Comparison of ENCODE assay signal across 16 cellular contexts in genomic region chr16:51753382-51753781, GRCh38.
A peak's percentile ranks its signal among the peaks of the same experiment; 100 is the strongest.
DNase-seq lines count a peak whose midpoint lies in the region; TF ChIP-seq lines count a peak whose summit lies in the region.
"Had no signal": no experiment of that assay in that cellular context is flagged by ENCODE, and none has a peak within 500 bp of the region (broad histone marks: within the 10 kb centered on the region; RNA-seq: fewer than 3 reads in every experiment).

No MANE protein-coding gene starts in this region.

- H3K23ac ChIP-seq in neuronal stem cell (ENCODE audit: low read depth, low read length, poor library complexity), result no peak overlapping the region

- H2BK15ac ChIP-seq in neuronal stem cell (ENCODE audit: low read length), result no peak overlapping the region

- no peak overlapping the region for H3K4ac ChIP-seq in neuronal stem cell (ENCODE audit: low read length)

- H3K9me3 ChIP-seq in WERI-Rb-1 (ENCODE audit: severe bottlenecking), result no peaks in the 10 kb centered on the region
- no peaks in the 10 kb centered on the region for H3K9me3 ChIP-seq in neuronal stem cell (replicated peaks in 1 of 2; ENCODE audit: control insufficient read depth in 2 of 2, insufficient read depth in 1 of 2, low read depth in 1 of 2, low read length in 2 of 2)
- no peaks in the 10 kb centered on the region for H3K9me3 ChIP-seq in smooth muscle cell (replicated peaks; ENCODE audit: low read depth)

- H2BK12ac ChIP-seq in neuronal stem cell (ENCODE audit: low read length), result no peak overlapping the region

- H3K79me2 ChIP-seq in smooth muscle cell (ENCODE audit: low read depth), result no peaks in the 10 kb centered on the region

- no peak overlapping the region for H3K18ac ChIP-seq in neuronal stem cell (ENCODE audit: low read length)

- TF ChIP-seq CTCF in WERI-Rb-1 (IDR thresholded peaks at IDR 0.05; ENCODE audit: low read depth, low read length) (no peak), smooth muscle cell (IDR thresholded peaks at IDR 0.05; ENCODE audit: borderline replicate concordance, insufficient read depth, poor library complexity, severe bottlenecking) (no peak)

- no peak overlapping the region for H2BK120ac ChIP-seq in neuronal stem cell (ENCODE audit: low read depth, low read length)

- H3K4me2 ChIP-seq in neuronal stem cell (ENCODE audit: insufficient read depth, low read length, poor library complexity, severe bottlenecking), result no peak overlapping the region
- H3K4me2 ChIP-seq in smooth muscle cell, result no peak overlapping the region
- H3K4me2 ChIP-seq: PC-9 had no signal

- H3K27me3 ChIP-seq in WERI-Rb-1 (ENCODE audit: insufficient read depth, low read depth, severe bottlenecking) (no peaks in the 10 kb centered on the region), neuronal stem cell (ENCODE audit: control insufficient read depth in 3 of 3, insufficient read depth in 3 of 3, low read depth in 1 of 3, low read length in 3 of 3) (no peaks in the 10 kb centered on the region), smooth muscle cell (ENCODE audit: low read depth) (peaks cover 70% of the 10 kb centered on the region)

- no CpG with 5 or more reads among the region's 1 CpG for WGBS in neuronal stem cell (ENCODE audit: extremely low coverage in 2 of 2, insufficient read length in 2 of 2, insufficient replicate concordance in 1 of 2), 2 donors
- 4% methylated on average over 1 of the region's 1 CpG for WGBS in smooth muscle cell (ENCODE audit: low lambda C conversion rate)

- no peak overlapping the region for H4K8ac ChIP-seq in neuronal stem cell (ENCODE audit: low read depth, low read length)

- H2AK5ac ChIP-seq in neuronal stem cell (ENCODE audit: low read depth, low read length), result no peak overlapping the region

- H3F3A ChIP-seq in smooth muscle cell (ENCODE audit: low read depth), result no peaks in the 10 kb centered on the region

- H4K20me1 ChIP-seq in smooth muscle cell (ENCODE audit: low read depth), result no peaks in the 10 kb centered on the region

- H3K9ac ChIP-seq in neuronal stem cell (ENCODE audit: low read depth, low read length, poor library complexity), result no peak overlapping the region
- no peak overlapping the region for H3K9ac ChIP-seq in smooth muscle cell (ENCODE audit: low read depth)

- H3K36me3 ChIP-seq in WERI-Rb-1 (no peaks in the 10 kb centered on the region), neuronal stem cell (replicated peaks in 1 of 2; ENCODE audit: control insufficient read depth in 2 of 2, insufficient read depth in 2 of 2, low read length in 2 of 2) (no peaks in the 10 kb centered on the region), smooth muscle cell (ENCODE audit: low read depth) (no peaks in the 10 kb centered on the region)

- H3K14ac ChIP-seq in neuronal stem cell (ENCODE audit: low read length), result no peak overlapping the region

- H3K4me3 ChIP-seq in WERI-Rb-1 (ENCODE audit: low read depth, low read length) (no peak overlapping the region), neuronal stem cell (ENCODE audit: low read length in 2 of 2) (no peak overlapping the region), smooth muscle cell (no peak overlapping the region)
- H3K4me3 ChIP-seq: PC-9 had no signal

- H2BK5ac ChIP-seq in neuronal stem cell (ENCODE audit: low read length), result no peak overlapping the region

- H2AFZ ChIP-seq in neuronal stem cell (ENCODE audit: low read length) (peak overlapping the region; percentile 30), smooth muscle cell (ENCODE audit: low read depth) (no peak overlapping the region)
- H2AFZ ChIP-seq: PC-9 had no signal

- H3K27ac ChIP-seq in WERI-Rb-1 (peak overlapping the region; percentile 79), neuronal stem cell (replicated peaks; ENCODE audit: low read length) (no peak overlapping the region), smooth muscle cell (ENCODE audit: low read depth) (no peak overlapping the region)
- H3K27ac ChIP-seq: HL-60, PC-9 had no signal

- H4K91ac ChIP-seq in neuronal stem cell (ENCODE audit: low read depth, low read length, poor library complexity), result no peak overlapping the region

- no peaks in the 10 kb centered on the region for H3K79me1 ChIP-seq in neuronal stem cell (ENCODE audit: low read depth, low read length)

- DNase-seq in NCI-H2171 treated with DMSO at 0.1 percent for 48 hours (lab: John Stamatoyannopoulos, UW) (peak; percentile 69), NCI-H2171 (lab: John Stamatoyannopoulos, UW) (no peak), NCI-H524 (lab: John Stamatoyannopoulos, UW) (peak; percentile 11 to 57), WERI-Rb-1 (peak; percentile 42), neuronal stem cell (ENCODE audit: low spot score) (no peak), activated gamma-delta T cell treated with Interleukin-2 at 50 U/mL for 16 hours (no peak), RPMI8226 (no peak), smooth muscle cell (lab: John Stamatoyannopoulos, UW; ENCODE audit: unreplicated experiment) (no peak)
- DNase-seq: 8988T, DND-41, H9, NCI-H1436, NCI-H2029, NCI-H526 treated with DMSO at 0.1 percent for 48 hours, PC-9 had no signal

- H3K4me1 ChIP-seq in neuronal stem cell (ENCODE audit: control insufficient read depth in 2 of 2, insufficient read depth in 1 of 2, low read depth in 1 of 2, low read length in 2 of 2) (peaks cover 0 to 10% of the 10 kb centered on the region in 2 donors), smooth muscle cell (ENCODE audit: low read depth) (peaks cover 7% of the 10 kb centered on the region)

Comparison
In these comparisons a context has a peak if more than half of its experiments do, and no peak if none do; other contexts are left out.
1. DNase-seq: peak in NCI-H2171 treated with DMSO at 0.1 percent for 48 hours (single experiment), NCI-H524 (2 of 2) and WERI-Rb-1 (single experiment); none in NCI-H2171 (single experiment), neuronal stem cell (single experiment), activated gamma-delta T cell treated with Interleukin-2 at 50 U/mL for 16 hours (single experiment), RPMI8226 (single experiment) and smooth muscle cell (single experiment).